17 cellular contexts compared by ENCODE assay signal in genomic region chr3:64675848-64676247, GRCh38. TPM values are rescaled to one million over a fixed set of nuclear protein-coding genes. Genes with fewer than 3 reads are reported as not detected.
DNase-seq lines count a peak whose midpoint lies in the region; ATAC-seq and TF ChIP-seq lines count a peak whose summit lies in the region.
"Had no signal": no experiment of that assay in that cellular context is flagged by ENCODE, and none has a peak within 500 bp of the region (broad histone marks: within the 10 kb centered on the region; RNA-seq: fewer than 3 reads in every experiment).

No MANE protein-coding gene starts in this region.

- ATAC-seq in thoracic aorta (ENCODE audit: insufficient number of reproducible peaks, low FRiP score, low read depth), result no peak
- ATAC-seq: GM23338, HepG2 had no signal

- H3K4me1 Mint-ChIP-seq in Calu3 (ENCODE audit: low read depth, unreplicated experiment), result peaks cover 35% of the 10 kb centered on the region

- H3K9me2 ChIP-seq in SK-N-SH, result no peaks in the 10 kb centered on the region

- no peaks in the 10 kb centered on the region for H3K9me3 Mint-ChIP-seq in Calu3 (ENCODE audit: low read depth, unreplicated experiment)
- H3K9me3 Mint-ChIP-seq: CD4-positive, alpha-beta T cell; GM23338 had no signal

- CTCF ChIA-PET in Calu3 (lab: Charles Lee), result interaction anchor here (1.1 kb wide), 1 partner anchor 12 kb away, joined by 3 read pairs; the partner anchor contains the start of gene ADAMTS9
- CTCF ChIA-PET in SK-N-SH (lab: Yijun Ruan, JAX), result interaction anchor here (1.2 kb wide), 1 partner anchor 554 kb away, joined by 3 read pairs; no protein-coding TSS in a partner anchor

- no peak overlapping the region for H3K14ac ChIP-seq in mesenchymal stem cell (ENCODE audit: low read length in 2 of 2)
- no peak overlapping the region for H3K14ac ChIP-seq in neuronal stem cell (ENCODE audit: low read length)

- H3F3A ChIP-seq in SK-N-SH (replicated peaks; ENCODE audit: insufficient read depth), result peaks cover 24% of the 10 kb centered on the region

- no peaks in the 10 kb centered on the region for H4K20me1 ChIP-seq in SK-N-SH (ENCODE audit: insufficient read depth)

- no TSS peak for BruUV-seq in Calu3 (replicated peaks; lab: Mats Ljungman, UMichigan)

- peak overlapping the region; percentile 33 for H2AK5ac ChIP-seq in mesenchymal stem cell (ENCODE audit: low read length, severe bottlenecking)
- no peak overlapping the region for H2AK5ac ChIP-seq in neuronal stem cell (ENCODE audit: low read depth, low read length)

- H2BK120ac ChIP-seq in mesenchymal stem cell (ENCODE audit: low read depth, low read length), result no peak overlapping the region
- H2BK120ac ChIP-seq in neuronal stem cell (ENCODE audit: low read depth, low read length), result no peak overlapping the region

- H3K4ac ChIP-seq in mesenchymal stem cell (ENCODE audit: low read depth in 1 of 2, low read length in 2 of 2) (no peak overlapping the region), neuronal stem cell (ENCODE audit: low read length) (no peak overlapping the region)

- TF ChIP-seq CTCF in Calu3 (IDR thresholded peaks at IDR 0.05; ENCODE audit: unreplicated experiment) (no peak), SK-N-SH (IDR thresholded peaks at IDR 0.05) (no peak), thoracic aorta (IDR thresholded peaks at IDR 0.05) (no peak)

- POLR2A ChIA-PET in SK-N-SH (lab: Yijun Ruan, JAX), result interaction anchor here (0.6 to 2.1 kb wide), 9 partner anchors 9 to 555 kb away, joined by 3 to 10 read pairs (median 4); partner anchors contain the start of gene ADAMTS9

- no peak overlapping the region for H3K23ac ChIP-seq in mesenchymal stem cell (ENCODE audit: low read length in 2 of 2)
- no peak overlapping the region for H3K23ac ChIP-seq in neuronal stem cell (ENCODE audit: low read depth, low read length, poor library complexity)

- H2BK15ac ChIP-seq in mesenchymal stem cell (ENCODE audit: low read depth, poor library complexity, severe bottlenecking) (no peak overlapping the region), neuronal stem cell (ENCODE audit: low read length) (no peak overlapping the region)

- peak overlapping the region; percentile 91 for H3K27ac Mint-ChIP-seq in Calu3 (ENCODE audit: unreplicated experiment)
- H3K27ac Mint-ChIP-seq: CD4-positive, alpha-beta T cell; GM23338 had no signal

- peak; percentile 59 to 100; a peak in 3 of 4 replicates for TF ChIP-seq EP300 in SK-N-SH (IDR thresholded peaks at IDR 0.05; ENCODE audit: borderline replicate concordance in 1 of 2, low read depth in 1 of 2, low read length in 1 of 2)

- DNase-seq in Calu3 (no peak), SK-N-SH (peak; percentile 59), mesenchymal stem cell (no peak), thoracic aorta (ENCODE audit: low spot score) (no peak), NCI-H748 treated with DMSO at 0.1 percent for 48 hours (lab: John Stamatoyannopoulos, UW) (no peak), UCSD-AML1 (lab: John Stamatoyannopoulos, UW; ENCODE audit: unreplicated experiment) (no peak), neuronal stem cell (ENCODE audit: low spot score) (no peak)
- no peak for DNase-seq in stimulated activated CD4-positive, alpha-beta T cell treated with anti-CD3 and anti-CD28 coated beads, Interleukin-15, amount 100 ng/mL, for 24 hours
- DNase-seq: ACHN; C1 segment of cervical spinal cord; CD4-positive, alpha-beta T cell; DMS153; DMS79 treated with DMSO at 0.1 percent for 48 hours; EL; H7 had no signal

- H4K91ac ChIP-seq in mesenchymal stem cell (ENCODE audit: low read length) (no peak overlapping the region), neuronal stem cell (ENCODE audit: low read depth, low read length, poor library complexity) (no peak overlapping the region)

- intact Hi-C loops in Calu3 (cut with micrococcal nuclease; ENCODE audit: unreplicated experiment), result no loop called here

- no peaks in the 10 kb centered on the region for H3K9me3 ChIP-seq in SK-N-SH
- H3K9me3 ChIP-seq in mesenchymal stem cell (ENCODE audit: control insufficient read depth, low read length), result no peaks in the 10 kb centered on the region
- no peaks in the 10 kb centered on the region for H3K9me3 ChIP-seq in thoracic aorta
- H3K9me3 ChIP-seq in neuronal stem cell (replicated peaks in 1 of 2; ENCODE audit: control insufficient read depth in 2 of 2, insufficient read depth in 1 of 2, low read depth in 1 of 2, low read length in 2 of 2), result no peaks in the 10 kb centered on the region

- no peak overlapping the region; a peak in 1 of 4 replicates for H3K4me3 ChIP-seq in SK-N-SH (ENCODE audit: low read depth in 2 of 2, low read length in 1 of 2)
- H3K4me3 ChIP-seq in mesenchymal stem cell (ENCODE audit: insufficient read depth in 1 of 2, low read depth in 1 of 2, low read length in 2 of 2), result no peak overlapping the region
- no peak overlapping the region for H3K4me3 ChIP-seq in thoracic aorta
- no peak overlapping the region for H3K4me3 ChIP-seq in neuronal stem cell (ENCODE audit: low read length in 2 of 2)
- H3K4me3 ChIP-seq: GM23338 had no signal

- H2BK5ac ChIP-seq in mesenchymal stem cell (ENCODE audit: low read depth, low read length, poor library complexity, severe bottlenecking) (no peak overlapping the region), neuronal stem cell (ENCODE audit: low read length) (no peak overlapping the region)

- H2BK12ac ChIP-seq in mesenchymal stem cell (ENCODE audit: low read length in 2 of 2), result no peak overlapping the region
- no peak overlapping the region for H2BK12ac ChIP-seq in neuronal stem cell (ENCODE audit: low read length)

- 35% methylated on average over 1 of the region's 1 CpG for WGBS in SK-N-SH (ENCODE audit: low lambda C conversion rate)
- 100% methylated on average over 1 of the region's 1 CpG for WGBS in mesenchymal stem cell
- WGBS in neuronal stem cell (ENCODE audit: extremely low coverage in 2 of 2, insufficient read length in 2 of 2, insufficient replicate concordance in 1 of 2), 2 donors, result no CpG with 5 or more reads among the region's 1 CpG

- H2AFZ ChIP-seq in SK-N-SH (ENCODE audit: low read depth) (no peak overlapping the region), mesenchymal stem cell (ENCODE audit: low read depth, low read length) (no peak overlapping the region), neuronal stem cell (ENCODE audit: low read length) (no peak overlapping the region)
- H2AFZ ChIP-seq: GM23338 had no signal

- no peaks in the 10 kb centered on the region for H3K27me3 ChIP-seq in SK-N-SH (ENCODE audit: insufficient read depth)
- no peaks in the 10 kb centered on the region for H3K27me3 ChIP-seq in mesenchymal stem cell (ENCODE audit: control insufficient read depth in 1 of 2, insufficient read depth in 1 of 2, low read length in 2 of 2)
- H3K27me3 ChIP-seq in thoracic aorta (replicated peaks; ENCODE audit: insufficient read depth), result no peaks in the 10 kb centered on the region
- no peaks in the 10 kb centered on the region for H3K27me3 ChIP-seq in neuronal stem cell (ENCODE audit: control insufficient read depth in 3 of 3, insufficient read depth in 3 of 3, low read depth in 1 of 3, low read length in 3 of 3)

- H3K4me2 ChIP-seq in SK-N-SH (no peak overlapping the region), mesenchymal stem cell (ENCODE audit: low read length, poor library complexity, severe bottlenecking) (no peak overlapping the region), neuronal stem cell (ENCODE audit: insufficient read depth, low read length, poor library complexity, severe bottlenecking) (no peak overlapping the region)
- H3K4me2 ChIP-seq: GM23338 had no signal

- H3K36me3 ChIP-seq in SK-N-SH (replicated peaks in 1 of 2; ENCODE audit: control insufficient read depth in 1 of 2, insufficient read depth in 2 of 2, low read length in 1 of 2) (peaks cover 20 to 60% of the 10 kb centered on the region in 2 experiments), mesenchymal stem cell (ENCODE audit: control insufficient read depth in 1 of 2, insufficient read depth in 2 of 2, low read depth in 1 of 2, low read length in 2 of 2) (peaks cover 3 to 4% of the 10 kb centered on the region in 2 experiments), thoracic aorta (no peaks in the 10 kb centered on the region), neuronal stem cell (replicated peaks in 1 of 2; ENCODE audit: control insufficient read depth in 2 of 2, insufficient read depth in 2 of 2, low read length in 2 of 2) (peaks cover 19 to 40% of the 10 kb centered on the region in 2 donors)

- H3K36me3 Mint-ChIP-seq in Calu3 (ENCODE audit: insufficient read depth, unreplicated experiment), result peaks cover 18% of the 10 kb centered on the region

- H3K18ac ChIP-seq in mesenchymal stem cell (ENCODE audit: low read depth in 1 of 2, low read length in 2 of 2) (no peak overlapping the region), neuronal stem cell (ENCODE audit: low read length) (no peak overlapping the region)

- peaks cover 28% of the 10 kb centered on the region; the same call in 1 of the 2 replicates for H3K79me2 ChIP-seq in SK-N-SH (ENCODE audit: insufficient read depth)

- H3K27me3 Mint-ChIP-seq in Calu3 (ENCODE audit: unreplicated experiment), result no peaks in the 10 kb centered on the region
- H3K27me3 Mint-ChIP-seq: CD4-positive, alpha-beta T cell had no signal

- no peak overlapping the region for H3K4me3 Mint-ChIP-seq in Calu3 (ENCODE audit: low read depth, unreplicated experiment)
- H3K4me3 Mint-ChIP-seq: CD4-positive, alpha-beta T cell; GM23338 had no signal

- H3K9ac ChIP-seq in SK-N-SH (no peak overlapping the region), mesenchymal stem cell (ENCODE audit: low read length) (no peak overlapping the region), neuronal stem cell (ENCODE audit: low read depth, low read length, poor library complexity) (no peak overlapping the region)

- H4K8ac ChIP-seq in mesenchymal stem cell (ENCODE audit: low read length), result no peak overlapping the region
- no peak overlapping the region for H4K8ac ChIP-seq in neuronal stem cell (ENCODE audit: low read depth, low read length)

- peak; percentile 26 for TF ChIP-seq RAD21 in SK-N-SH (IDR thresholded peaks at IDR 0.05; ENCODE audit: low read length)

- H3K4me1 ChIP-seq in SK-N-SH (ENCODE audit: control insufficient read depth in 1 of 2, insufficient read depth in 2 of 2, low read depth in 1 of 2, low read length in 1 of 2), result peaks cover 0 to 55% of the 10 kb centered on the region in 2 experiments; a peak in 2 of 4 replicates
- H3K4me1 ChIP-seq in mesenchymal stem cell (ENCODE audit: control insufficient read depth, insufficient read depth, low read depth, low read length), result peaks cover 1% of the 10 kb centered on the region
- H3K4me1 ChIP-seq in thoracic aorta (ENCODE audit: control insufficient read depth in 1 of 2, low read depth in 2 of 2), result peaks cover 18 to 73% of the 10 kb centered on the region in 2 donors
- H3K4me1 ChIP-seq in neuronal stem cell (ENCODE audit: control insufficient read depth in 2 of 2, insufficient read depth in 1 of 2, low read depth in 1 of 2, low read length in 2 of 2), result no peaks in the 10 kb centered on the region

- H3K79me1 ChIP-seq in mesenchymal stem cell (replicated peaks; ENCODE audit: low read length, poor library complexity, severe bottlenecking) (peaks cover 14% of the 10 kb centered on the region), neuronal stem cell (ENCODE audit: low read depth, low read length) (peaks cover 2% of the 10 kb centered on the region)

- H3K27ac ChIP-seq in SK-N-SH (ENCODE audit: low read depth in 2 of 2, low read length in 1 of 2), result peak overlapping the region; percentile 85 to 89; a peak in 3 of 4 replicates
- H3K27ac ChIP-seq in mesenchymal stem cell (ENCODE audit: low read length, poor library complexity, severe bottlenecking), result no peak overlapping the region
- peak overlapping the region; percentile 49 to 80 for H3K27ac ChIP-seq in thoracic aorta
- H3K27ac ChIP-seq in neuronal stem cell (replicated peaks; ENCODE audit: low read length), result no peak overlapping the region

RNA-seq across cellular contexts. Expression of gene ADAMTS9, which starts 12.0 kb away (rescaled TPM):
- total RNA-seq in Calu3 (2022) (54.6 and 63.3 TPM in 2 replicates), thoracic aorta (100 to 1,000 TPM; 104 to 420 TPM)
- 4.1 and 7.1 TPM in 2 replicates for polyA plus RNA-seq in SK-N-SH (2012; rRNA removed)
- polyA plus RNA-seq in SK-N-SH (2012; cell fraction: cytosol; rRNA removed), result 8.7 and 13.3 TPM in 2 replicates
- polyA plus RNA-seq in SK-N-SH (2012; cell fraction: nucleus; rRNA removed), result 9.3 and 9.7 TPM in 2 replicates
- 13.6 TPM for polyA plus RNA-seq in mesenchymal stem cell (2013, experiment 1 of 2)
- polyA plus RNA-seq in mesenchymal stem cell (2013, experiment 2 of 2), result 12.3 TPM
- 18.4 TPM for polyA plus RNA-seq in neuronal stem cell (2013, experiment 1 of 2)
- 20.5 TPM for polyA plus RNA-seq in neuronal stem cell (2013, experiment 2 of 2)
- total RNA-seq: CD4-positive, alpha-beta T cell had no signal

Comparison
In these comparisons a context has a peak if more than half of its experiments do, and no peak if none do; other contexts are left out.
1. H3K27ac ChIP-seq: peak in SK-N-SH (2 of 2) and thoracic aorta (2 of 2); none in mesenchymal stem cell (single experiment) and neuronal stem cell (single experiment).